1 cellular context compared by ENCODE assay signal in genomic region chr18:13438507-13439056, GRCh38.
TF ChIP-seq lines count a peak whose summit lies in the region.

No MANE protein-coding gene starts in this region.

TF ChIP-seq in SK-N-SH treated with all-trans-retinoic acid at 6 μM for 48 hours, 23 proteins besides CTCF, POLR2A, EP300 and RAD21 (continued from another document):
- no peak for TF ChIP-seq POU6F1 (CRISPR knock-in tag; IDR thresholded peaks at IDR 0.05; ENCODE audit: borderline replicate concordance, low read depth)
TF ChIP-seq in SK-N-SH treated with all-trans-retinoic acid at 6 μM for 48 hours: peak in this region for 0.
